In genomic region chr1:205711105-205712048, GRCh38 we compare ENCODE assay signal across 8 cellular contexts. TPM values are rescaled to one million over a fixed set of nuclear protein-coding genes. Genes with fewer than 3 reads are reported as not detected.
DNase-seq lines count a peak whose midpoint lies in the region; ATAC-seq and TF ChIP-seq lines count a peak whose summit lies in the region.

No MANE protein-coding gene starts in this region.

- CTCF ChIA-PET in activated CD4-positive, alpha-beta memory T cell treated with anti-CD3 and anti-CD28 coated beads for 36 hours (lab: Charles Lee) = interaction anchor here (0.6 to 11.7 kb wide), 39 partner anchors 10 to 758 kb away, joined by 3 to 317 read pairs (median 5); partner anchors contain the start of genes ELK4, NUCKS1, RAB29 and SLC45A3

- DNase-seq in G401 (ENCODE audit: low spot score) (peak; percentile 87), NCI-H748 (lab: John Stamatoyannopoulos, UW; ENCODE audit: unreplicated experiment) (peak; percentile 46), epithelial cell of esophagus (ENCODE audit: low read depth) (peak; percentile 81)
- peak; percentile 57 for DNase-seq in activated CD4-positive, alpha-beta memory T cell treated with anti-CD3 and anti-CD28 coated beads for 36 hours
- peak in 5 of 6 experiments; percentile 19 to 69 (median 46) for DNase-seq in stimulated activated naive CD4-positive, alpha-beta T cell (lab: John Stamatoyannopoulos, UW)

- no peak overlapping the region for H3K4me3 Mint-ChIP-seq in activated CD4-positive, alpha-beta memory T cell treated with anti-CD3 and anti-CD28 coated beads for 36 hours

- peak overlapping the region; percentile 50 for H3K27ac Mint-ChIP-seq in activated CD4-positive, alpha-beta memory T cell treated with anti-CD3 and anti-CD28 coated beads for 36 hours

- ATAC-seq in HG03565 (IDR thresholded peaks at IDR 0.05; ENCODE audit: unreplicated experiment) (peak; percentile 53), GM21528 (IDR thresholded peaks at IDR 0.05; ENCODE audit: low FRiP score, unreplicated experiment) (no peak)

- in situ Hi-C loops in G401 (cut with HindIII; ENCODE audit: low sequenced_read_pairs) = loop anchor here (25.0 kb wide), 1 partner anchor 124 kb away; no protein-coding TSS in a partner anchor

- no peaks in the 10 kb centered on the region for H3K9me3 ChIP-seq in muscle layer of duodenum (ENCODE audit: control insufficient read depth in 1 of 2, low read length in 2 of 2)

- H3K9me3 Mint-ChIP-seq in activated CD4-positive, alpha-beta memory T cell treated with anti-CD3 and anti-CD28 coated beads for 36 hours = no peaks in the 10 kb centered on the region

- peak; percentile 92 for TF ChIP-seq CTCF in epithelial cell of esophagus (IDR thresholded peaks at IDR 0.05; ENCODE audit: insufficient read depth, low read depth, low read length, missing control alignments)

- POLR2A ChIA-PET in activated CD4-positive, alpha-beta memory T cell treated with anti-CD3 and anti-CD28 coated beads for 36 hours (lab: Charles Lee) = interaction anchor here (0.7 to 1.2 kb wide), 4 partner anchors 9 to 63 kb away, joined by 3 to 4 read pairs (median 4); no protein-coding TSS in a partner anchor

- peak overlapping the region; percentile 2 for H3K27ac ChIP-seq in muscle layer of duodenum (ENCODE audit: low read length)

- H3K27me3 Mint-ChIP-seq in activated CD4-positive, alpha-beta memory T cell treated with anti-CD3 and anti-CD28 coated beads for 36 hours = no peaks in the 10 kb centered on the region

- H3K36me3 Mint-ChIP-seq in activated CD4-positive, alpha-beta memory T cell treated with anti-CD3 and anti-CD28 coated beads for 36 hours = peaks cover 19% of the 10 kb centered on the region

- H3K4me1 ChIP-seq in muscle layer of duodenum (ENCODE audit: control insufficient read depth in 1 of 2, insufficient read depth in 2 of 2, low read length in 2 of 2) = peaks cover 0 to 17% of the 10 kb centered on the region in 2 donors

- H3K4me1 Mint-ChIP-seq in activated CD4-positive, alpha-beta memory T cell treated with anti-CD3 and anti-CD28 coated beads for 36 hours (ENCODE audit: low read depth) = peaks cover 9% of the 10 kb centered on the region

- H3K27me3 ChIP-seq in muscle layer of duodenum (ENCODE audit: low read depth, low read length) = no peaks in the 10 kb centered on the region

- H3K36me3 ChIP-seq in muscle layer of duodenum (ENCODE audit: control insufficient read depth in 1 of 2, insufficient read depth in 2 of 2, low read length in 2 of 2) = peaks cover 0 to under 1% of the 10 kb centered on the region in 2 donors

- intact Hi-C loops in activated CD4-positive, alpha-beta memory T cell treated with anti-CD3 and anti-CD28 coated beads for 36 hours (cut with micrococcal nuclease) = loop anchor here (1.0 to 2.0 kb wide), 5 partner anchors 37 to 120 kb away; no protein-coding TSS in a partner anchor

- H3K4me3 ChIP-seq in epithelial cell of esophagus (ENCODE audit: low read length) = no peak overlapping the region
- H3K4me3 ChIP-seq in muscle layer of duodenum (ENCODE audit: low read depth in 1 of 2, low read length in 2 of 2) = no peak overlapping the region

RNA-seq across cellular contexts. Expression of gene SLC45A3, which starts 31.1 kb away (rescaled TPM):
- total RNA-seq in G401 (2014; rRNA removed; shearing (Covaris generic)) = 4.4 and 5.4 TPM in 2 replicates
- total RNA-seq in activated CD4-positive, alpha-beta memory T cell treated with anti-CD3 and anti-CD28 coated beads for 36 hours = under 1 TPM; 0.55 to 0.56 TPM

RNA-seq across cellular contexts. Expression of gene NUCKS1, which starts 38.6 kb away (rescaled TPM):
- total RNA-seq in G401 (2014; rRNA removed; shearing (Covaris generic)) = 142 and 190 TPM in 2 replicates
- total RNA-seq in activated CD4-positive, alpha-beta memory T cell treated with anti-CD3 and anti-CD28 coated beads for 36 hours = 100 to 1,000 TPM; 149 to 202 TPM
